8 cellular contexts compared by ENCODE assay signal in genomic region chr15:31328425-31328998, GRCh38. TPM values are rescaled to one million over a fixed set of nuclear protein-coding genes. Genes with fewer than 3 reads are reported as not detected.
A peak's percentile ranks its signal among the peaks of the same experiment; 100 is the strongest.
DNase-seq lines count a peak whose midpoint lies in the region; ATAC-seq and TF ChIP-seq lines count a peak whose summit lies in the region.

No MANE protein-coding gene starts in this region.

- H3K27ac ChIP-seq in heart left ventricle = peak overlapping the region; percentile 90 to 100 (median 100)

- 1% methylated on average over 32 to 35 of the region's 35 CpGs for WGBS in heart left ventricle, 4 donors

- no peak for TF ChIP-seq POLR2A in heart left ventricle (IDR thresholded peaks at IDR 0.05)

- ATAC-seq in heart left ventricle (no peak), left ventricle myocardium superior (no peak), left colon (peak; percentile 12), GM21515 (IDR thresholded peaks at IDR 0.05; ENCODE audit: unreplicated experiment) (no peak)

- no peak for DNase-seq in heart left ventricle
- DNase-seq in left ventricle myocardium superior = no peak
- DNase-seq in T-helper 2 cell = peak; percentile 43 to 76 (median 69)
- DNase-seq in astrocyte of the spinal cord (ENCODE audit: low read depth, low spot score) = peak; percentile 23
- peak in 1 of 2 donors; percentile 67 for DNase-seq in left colon
- peak; percentile 56 for DNase-seq in stimulated activated CD8-positive, alpha-beta memory T cell treated with anti-CD3 and anti-CD28 coated beads, Interleukin-12 subunit alpha, Interleukin-12 subunit beta, amount 100 ng/mL, for 1 hour (ENCODE audit: low read depth)
- no peak for DNase-seq in cerebellar nuclear complex (lab: John Stamatoyannopoulos, UW)

- peaks cover 0 to 7% (median 0%) of the 10 kb centered on the region in 9 donors for H3K36me3 ChIP-seq in heart left ventricle

- in situ Hi-C loops in astrocyte of the spinal cord (cut with HindIII; ENCODE audit: low sequenced_read_pairs) = no loop called here

- TF ChIP-seq CTCF in heart left ventricle (IDR thresholded peaks at IDR 0.05) = no peak
- TF ChIP-seq CTCF in astrocyte of the spinal cord (IDR thresholded peaks at IDR 0.05; ENCODE audit: low read depth, low read length) = no peak

- H3K27me3 ChIP-seq in heart left ventricle = no peaks in the 10 kb centered on the region

- H3K9me3 ChIP-seq in heart left ventricle = no peaks in the 10 kb centered on the region

- intact Hi-C loops in heart left ventricle (cut with DNase I) (loop anchor here in 9 of 10 donors (2.0 to 10.0 kb wide), 12 partner anchors 34 to 334 kb away; partner anchors contain the start of gene MTMR10 (in 1 of the 9)), left ventricle myocardium superior (cut with micrococcal nuclease) (loop anchor here (5.0 to 10.0 kb wide), 2 partner anchors 111 to 156 kb away; no protein-coding TSS in a partner anchor), left colon (cut with DNase I, micrococcal nuclease) (no loop called here)

- H3K4me1 ChIP-seq in heart left ventricle = peaks cover 0 to 68% (median 60%) of the 10 kb centered on the region in 12 donors

- peak overlapping the region; percentile 64 to 96 (median 83) for H3K4me3 ChIP-seq in heart left ventricle
- H3K4me3 ChIP-seq in astrocyte of the spinal cord (ENCODE audit: low read depth, low read length) = peak overlapping the region; percentile 57

RNA-seq across cellular contexts. Expression of gene KLF13, which starts 1.9 kb away (rescaled TPM):
- total RNA-seq in heart left ventricle (10 to 100 TPM; 37.5 to 65.9 (median 56.4) TPM), left ventricle myocardium superior (85.3 TPM), left colon (100 to 1,000 TPM in 1 of 2 donors, 10 to 100 TPM in 1; 36.8 to 103 TPM)
- 10 to 100 TPM; 22.4 to 74.0 TPM for polyA plus RNA-seq in heart left ventricle

Comparison
In these comparisons a context has a peak if more than half of its experiments do, and no peak if none do; other contexts are left out.
1. DNase-seq: peak in T-helper 2 cell (5 of 5), astrocyte of the spinal cord (single experiment) and stimulated activated CD8-positive, alpha-beta memory T cell treated with anti-CD3 and anti-CD28 coated beads, Interleukin-12 subunit alpha, Interleukin-12 subunit beta, amount 100 ng/mL, for 1 hour (single experiment); none in heart left ventricle (0 of 5), left ventricle myocardium superior (single experiment) and cerebellar nuclear complex (0 of 2).
2. intact Hi-C loops: an anchor here in heart left ventricle (2.0 to 10.0 kb wide) and left ventricle myocardium superior (5.0 to 10.0 kb wide); none called in left colon.